Comparison of ENCODE assay signal across 10 cellular contexts in genomic region chr9:104868303-104868686, GRCh38. TPM values are rescaled to one million over a fixed set of nuclear protein-coding genes. Genes with fewer than 3 reads are reported as not detected.
A peak's percentile ranks its signal among the peaks of the same experiment; 100 is the strongest.
DNase-seq lines count a peak whose midpoint lies in the region; ATAC-seq and TF ChIP-seq lines count a peak whose summit lies in the region.
"Had no signal": no experiment of that assay in that cellular context is flagged by ENCODE, and none has a peak within 500 bp of the region (broad histone marks: within the 10 kb centered on the region; RNA-seq: fewer than 3 reads in every experiment).

No MANE protein-coding gene starts in this region.

- H3K4me3 ChIP-seq in DOHH2 (ENCODE audit: low read length) (peak overlapping the region; percentile 63), adrenal gland (no peak overlapping the region)
- H3K4me3 ChIP-seq: ascending aorta had no signal

- intact Hi-C loops in adrenal gland (cut with DNase I) = loop anchor here in 1 of 2 donors (10.0 kb wide), 2 partner anchors 47 to 287 kb away; no protein-coding TSS in a partner anchor
- intact Hi-C loops in sciatic nerve (cut with DNase I) = loop anchor here (10.0 kb wide), 1 partner anchor 547 kb away; no protein-coding TSS in a partner anchor

- 30 to 41% (median 36%) methylated on average over 8 of the region's 8 CpGs for WGBS in adrenal gland, 4 donors

- no peaks in the 10 kb centered on the region for H3K27me3 ChIP-seq in DOHH2 (ENCODE audit: control insufficient read depth, low read length)
- no peaks in the 10 kb centered on the region for H3K27me3 ChIP-seq in adrenal gland
- H3K27me3 ChIP-seq: ascending aorta had no signal

- peaks cover 97% of the 10 kb centered on the region for H3K4me1 ChIP-seq in DOHH2 (ENCODE audit: control insufficient read depth, low read length)
- H3K4me1 ChIP-seq in adrenal gland (replicated peaks in 1 of 2) = peaks cover 87 to 88% of the 10 kb centered on the region in 2 donors

- no peaks in the 10 kb centered on the region for H3K9me2 ChIP-seq in DOHH2 (replicated peaks; ENCODE audit: control insufficient read depth, low read length)

- DNase-seq in adrenal gland (peak in 3 of 7 donors; percentile 46 to 54 (median 54)), left kidney (ENCODE audit: low read depth, low spot score) (peak; percentile 77), sciatic nerve (ENCODE audit: low spot score) (no peak), NCI-H2029 (lab: John Stamatoyannopoulos, UW) (no peak), NCI-H146 (lab: John Stamatoyannopoulos, UW) (no peak), RKO (ENCODE audit: low spot score) (no peak)
- DNase-seq: T-helper 1 cell had no signal

- H3F3A ChIP-seq in DOHH2 (ENCODE audit: control insufficient read depth, insufficient read depth) = peaks cover 18% of the 10 kb centered on the region

- H3K79me2 ChIP-seq in DOHH2 (ENCODE audit: control insufficient read depth, low read length) = peaks cover 22% of the 10 kb centered on the region

- TF ChIP-seq CTCF in DOHH2 (IDR thresholded peaks at IDR 0.05; ENCODE audit: low read depth, low read length, poor library complexity, severe bottlenecking) = no peak
- TF ChIP-seq CTCF in adrenal gland (IDR thresholded peaks at IDR 0.05) = no peak

- TF ChIP-seq POLR2A in adrenal gland (IDR thresholded peaks at IDR 0.05) = no peak

- ATAC-seq in sciatic nerve = peak; percentile 45
- no peak for ATAC-seq in HG02798 (IDR thresholded peaks at IDR 0.05; ENCODE audit: poor library complexity, unreplicated experiment)

- H3K36me3 ChIP-seq in DOHH2 (ENCODE audit: control insufficient read depth, low read length) (peaks cover 60% of the 10 kb centered on the region), adrenal gland (replicated peaks in 1 of 2) (peaks cover 0 to 49% of the 10 kb centered on the region in 2 donors)

- H4K20me1 ChIP-seq in DOHH2 (ENCODE audit: control insufficient read depth, insufficient read depth, low read depth, low read length) = no peaks in the 10 kb centered on the region

- peak overlapping the region; percentile 92 for H3K27ac ChIP-seq in DOHH2 (ENCODE audit: low read depth, low read length)
- H3K27ac ChIP-seq in adrenal gland = peak overlapping the region; percentile 80 to 93 (median 85)

- no peaks in the 10 kb centered on the region for H3K9me3 ChIP-seq in DOHH2 (ENCODE audit: control insufficient read depth, insufficient read depth, low read length)
- no peaks in the 10 kb centered on the region for H3K9me3 ChIP-seq in adrenal gland (replicated peaks in 1 of 3)
- H3K9me3 ChIP-seq: ascending aorta had no signal

- peak overlapping the region; percentile 92 for H3K4me2 ChIP-seq in DOHH2 (ENCODE audit: low read length)

RNA-seq across cellular contexts. Expression of gene ABCA1, which starts 59.7 kb away (rescaled TPM):
- 100 to 1,000 TPM; 101 to 446 (median 195) TPM for total RNA-seq in adrenal gland
- polyA plus RNA-seq in adrenal gland = 10 to 100 TPM; 26.8 to 58.4 (median 49.2) TPM
- total RNA-seq in sciatic nerve = 65.8 TPM
